8 cellular contexts compared by ENCODE assay signal in genomic region chr7:94510582-94511456, GRCh38. TPM values are rescaled to one million over a fixed set of nuclear protein-coding genes. Genes with fewer than 3 reads are reported as not detected.
A peak's percentile ranks its signal among the peaks of the same experiment; 100 is the strongest.
DNase-seq lines count a peak whose midpoint lies in the region; ATAC-seq and TF ChIP-seq lines count a peak whose summit lies in the region.

No MANE protein-coding gene starts in this region.

- H3K27me3 ChIP-seq in duodenal mucosa (ENCODE audit: control insufficient read depth in 1 of 2, insufficient read depth in 2 of 2, low read length in 2 of 2) (no peaks in the 10 kb centered on the region), lower lobe of right lung (ENCODE audit: low read depth) (no peaks in the 10 kb centered on the region)

- peak; percentile 16 for ATAC-seq in HG02885 (IDR thresholded peaks at IDR 0.05; ENCODE audit: poor library complexity, unreplicated experiment)
- peak; percentile 48 to 57 for ATAC-seq in lower lobe of right lung

- TF ChIP-seq CTCF in lower lobe of right lung (IDR thresholded peaks at IDR 0.05): no peak

- H3K36me3 ChIP-seq in duodenal mucosa (ENCODE audit: control insufficient read depth in 1 of 2, insufficient read depth in 2 of 2, low read length in 2 of 2): no peaks in the 10 kb centered on the region
- H3K36me3 ChIP-seq in lower lobe of right lung: no peaks in the 10 kb centered on the region

- H3K27ac ChIP-seq in duodenal mucosa (ENCODE audit: low read depth, low read length) (peak overlapping the region; percentile 87), lower lobe of right lung (peak overlapping the region; percentile 89)

- peak overlapping the region; percentile 90 to 91 for H3K4me3 ChIP-seq in duodenal mucosa (ENCODE audit: low read depth in 1 of 2, low read length in 2 of 2)
- H3K4me3 ChIP-seq in lower lobe of right lung: peak overlapping the region; percentile 89

- DNase-seq in DMS53 (lab: John Stamatoyannopoulos, UW) (peak; percentile 80), DMS53 treated with DMSO at 0.1 percent for 48 hours (lab: John Stamatoyannopoulos, UW; ENCODE audit: unreplicated experiment) (no peak), NCI-H2029 (lab: John Stamatoyannopoulos, UW) (peak; percentile 57), lower lobe of right lung (peak; percentile 50)
- DNase-seq in activated CD4-positive, CD25-positive, alpha-beta regulatory T cell treated with anti-CD3 and anti-CD28 coated beads, Interleukin-2, amount 50 U/mL, for 72 hours: peak; percentile 45
- peak; percentile 4 for DNase-seq in stimulated activated CD8-positive, alpha-beta memory T cell treated with anti-CD3 and anti-CD28 coated beads, Interleukin-12 subunit alpha, Interleukin-12 subunit beta, amount 100 ng/mL, for 1 hour (ENCODE audit: low read depth)

- intact Hi-C loops in lower lobe of right lung (cut with DNase I): no loop called here

- peak overlapping the region; percentile 73 to 84 for H3K9ac ChIP-seq in duodenal mucosa (ENCODE audit: low read depth in 1 of 2, low read length in 2 of 2)

- no peaks in the 10 kb centered on the region for H3K9me3 ChIP-seq in duodenal mucosa (ENCODE audit: control insufficient read depth in 1 of 2, low read length in 2 of 2)
- no peaks in the 10 kb centered on the region for H3K9me3 ChIP-seq in lower lobe of right lung

- H3K4me1 ChIP-seq in duodenal mucosa (ENCODE audit: control insufficient read depth in 1 of 2, insufficient read depth in 2 of 2, low read length in 2 of 2): peaks cover 24 to 43% of the 10 kb centered on the region in 2 donors
- H3K4me1 ChIP-seq in lower lobe of right lung: peaks cover 15% of the 10 kb centered on the region

RNA-seq across cellular contexts. Expression of gene CASD1, which starts 1.2 kb away (rescaled TPM):
- 27.3 TPM for total RNA-seq in lower lobe of right lung
